8 cellular contexts compared by ENCODE assay signal in the genomic region with DNA sequence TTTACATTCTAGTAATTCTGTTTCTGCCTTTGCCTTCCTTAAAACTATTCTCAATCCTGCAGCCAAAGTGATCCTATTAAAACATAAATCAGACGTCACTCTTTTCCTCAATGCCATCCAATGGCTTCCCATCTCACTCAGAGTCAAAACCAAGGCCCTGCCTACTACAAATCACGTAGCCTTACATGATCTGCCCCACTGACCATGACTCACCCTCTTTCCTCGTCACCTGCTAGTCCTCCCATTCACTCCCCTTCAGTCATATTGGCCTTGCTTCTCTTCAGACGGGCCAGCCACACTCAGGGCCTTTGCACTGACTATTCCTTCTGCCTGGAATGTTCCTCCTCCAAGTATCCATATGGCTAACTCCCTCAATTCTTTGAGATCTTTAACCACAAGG. TPM values are rescaled to one million over a fixed set of nuclear protein-coding genes. Genes with fewer than 3 reads are reported as not detected.
DNase-seq lines count a peak whose midpoint lies in the region; ATAC-seq and TF ChIP-seq lines count a peak whose summit lies in the region.

No MANE protein-coding gene starts in this region.

- H3K36me3 Mint-ChIP-seq in activated naive CD4-positive, alpha-beta T cell treated with anti-CD3 and anti-CD28 coated beads, Interleukin-2, amount 10 ng/mL, durations not matched to agents 7 days and 5 days = peaks cover 7% of the 10 kb centered on the region
- H3K36me3 Mint-ChIP-seq in WTC11 (no peaks in the 10 kb centered on the region), chondrocyte (ENCODE audit: low read depth) (no peaks in the 10 kb centered on the region)

- peak overlapping the region; percentile 85 for H3K27ac Mint-ChIP-seq in activated naive CD4-positive, alpha-beta T cell treated with anti-CD3 and anti-CD28 coated beads, Interleukin-2, amount 10 ng/mL, durations not matched to agents 7 days and 5 days
- peak overlapping the region; percentile 19; the same call in 1 of the 2 replicates for H3K27ac Mint-ChIP-seq in WTC11
- H3K27ac Mint-ChIP-seq in chondrocyte (ENCODE audit: unreplicated experiment) = no peak overlapping the region

- 90% methylated on average over 4 of the region's 4 CpGs for WGBS in thymus

- peaks cover 15% of the 10 kb centered on the region for H3K4me1 ChIP-seq in thymus (ENCODE audit: control insufficient read depth, insufficient read depth, low read length)
- H3K4me1 ChIP-seq in PC-3 (ENCODE audit: insufficient read depth, low read length) = peaks cover 10% of the 10 kb centered on the region

- H3K4me3 ChIP-seq in thymus (ENCODE audit: low read length) (no peak overlapping the region), PC-3 (ENCODE audit: low read length) (no peak overlapping the region)

- no peak overlapping the region for H3K4me2 ChIP-seq in PC-3 (ENCODE audit: low read length)

- POLR2A ChIA-PET in WTC11 (lab: Charles Lee) (no interaction called here), PC-3 (lab: Charles Lee; ENCODE audit: unreplicated experiment) (no interaction called here)

- no peaks in the 10 kb centered on the region for H4K20me1 ChIP-seq in PC-3 (ENCODE audit: low read length)

- no peaks in the 10 kb centered on the region for H3K9me3 ChIP-seq in thymus (ENCODE audit: control insufficient read depth)
- H3K9me3 ChIP-seq in PC-3 (ENCODE audit: low read length) = no peaks in the 10 kb centered on the region

- H3K27ac ChIP-seq in thymus (ENCODE audit: low read depth) (peak overlapping the region; percentile 69), PC-3 (ENCODE audit: low read length) (no peak overlapping the region)

- no TSS peak for BruUV-seq in PC-3 (replicated peaks; lab: Mats Ljungman, UMichigan)

- H3K36me3 ChIP-seq in thymus (ENCODE audit: control insufficient read depth, insufficient read depth) (no peaks in the 10 kb centered on the region), PC-3 (ENCODE audit: low read depth, low read length) (no peaks in the 10 kb centered on the region)

- TF ChIP-seq CTCF in WTC11 (IDR thresholded peaks at IDR 0.05) (no peak), chondrocyte (IDR thresholded peaks at IDR 0.05) (no peak), PC-3 (conservative IDR thresholded peaks at IDR 0.05; ENCODE audit: low read depth, low read length) (no peak)

- H3K27me3 ChIP-seq in thymus (ENCODE audit: control insufficient read depth, insufficient read depth) (no peaks in the 10 kb centered on the region), PC-3 (ENCODE audit: low read length) (no peaks in the 10 kb centered on the region)

- no peak for DNase-seq in activated naive CD4-positive, alpha-beta T cell treated with anti-CD3 and anti-CD28 coated beads, Interleukin-2, amount 10 ng/mL, durations not matched to agents 7 days and 5 days
- no peak for DNase-seq in activated naive CD4-positive, alpha-beta T cell (lab: John Stamatoyannopoulos, UW)
- no peak for DNase-seq in WTC11 (ENCODE audit: low spot score)
- DNase-seq in left colon = no peak
- DNase-seq in chondrocyte (ENCODE audit: low spot score) = no peak
- DNase-seq in PC-3 = no peak

- H2AFZ ChIP-seq in PC-3 (ENCODE audit: low read length) = no peak overlapping the region

- peaks cover 25% of the 10 kb centered on the region for H3K4me1 Mint-ChIP-seq in activated naive CD4-positive, alpha-beta T cell treated with anti-CD3 and anti-CD28 coated beads, Interleukin-2, amount 10 ng/mL, durations not matched to agents 7 days and 5 days
- H3K4me1 Mint-ChIP-seq in WTC11 (peaks cover 30% of the 10 kb centered on the region), chondrocyte (ENCODE audit: low read depth) (peaks cover 9% of the 10 kb centered on the region)

- CTCF ChIA-PET in activated naive CD4-positive, alpha-beta T cell treated with anti-CD3 and anti-CD28 coated beads, Interleukin-2, amount 10 ng/mL, durations not matched to agents 7 days and 5 days (lab: Charles Lee) = interaction anchor here (1.0 to 1.4 kb wide), 3 partner anchors 10 to 43 kb away, joined by 3 to 4 read pairs (median 3); a partner anchor contains a TSS
- CTCF ChIA-PET in WTC11 (lab: Charles Lee) (no interaction called here), PC-3 (lab: Charles Lee) (no interaction called here)

- H3K4me3 Mint-ChIP-seq in activated naive CD4-positive, alpha-beta T cell treated with anti-CD3 and anti-CD28 coated beads, Interleukin-2, amount 10 ng/mL, durations not matched to agents 7 days and 5 days = peak overlapping the region; percentile 7
- H3K4me3 Mint-ChIP-seq in WTC11 (no peak overlapping the region), chondrocyte (ENCODE audit: unreplicated experiment) (no peak overlapping the region)

- H3K9me2 ChIP-seq in PC-3 (replicated peaks; ENCODE audit: low read length) = no peaks in the 10 kb centered on the region

- intact Hi-C loops in left colon (cut with DNase I, micrococcal nuclease) (no loop called here), PC-3 (cut with micrococcal nuclease) (no loop called here)

- no peaks in the 10 kb centered on the region for H3K27me3 Mint-ChIP-seq in activated naive CD4-positive, alpha-beta T cell treated with anti-CD3 and anti-CD28 coated beads, Interleukin-2, amount 10 ng/mL, durations not matched to agents 7 days and 5 days
- H3K27me3 Mint-ChIP-seq in WTC11 (ENCODE audit: low read depth) (no peaks in the 10 kb centered on the region), chondrocyte (ENCODE audit: low read depth) (no peaks in the 10 kb centered on the region)

- H3F3A ChIP-seq in PC-3 (ENCODE audit: low read length, unreplicated experiment) = no peaks in the 10 kb centered on the region

- H3K9ac ChIP-seq in PC-3 (ENCODE audit: low read length) = no peak overlapping the region

- ATAC-seq in HG02970 (IDR thresholded peaks at IDR 0.05; ENCODE audit: low FRiP score, unreplicated experiment) = peak; percentile 51
- ATAC-seq in WTC11 = peak; percentile 57
- no peak for ATAC-seq in left colon
- no peak for ATAC-seq in PC-3

- no peaks in the 10 kb centered on the region for H3K79me2 ChIP-seq in PC-3 (ENCODE audit: low read length)

- H3K9me3 Mint-ChIP-seq in activated naive CD4-positive, alpha-beta T cell treated with anti-CD3 and anti-CD28 coated beads, Interleukin-2, amount 10 ng/mL, durations not matched to agents 7 days and 5 days = peaks cover 2% of the 10 kb centered on the region
- H3K9me3 Mint-ChIP-seq in WTC11 (no peaks in the 10 kb centered on the region), chondrocyte (ENCODE audit: low read depth) (no peaks in the 10 kb centered on the region)

TF ChIP-seq in WTC11, 78 proteins besides CTCF, POLR2A, EP300 and RAD21:
- TF ChIP-seq FOXJ3 (CRISPR knock-in tag; IDR thresholded peaks at IDR 0.05; ENCODE audit: borderline replicate concordance) (no peak), CREM (CRISPR knock-in tag; IDR thresholded peaks at IDR 0.05) (no peak), ZNF121 (CRISPR knock-in tag; IDR thresholded peaks at IDR 0.05) (0 out of 2 replicates have a peak, but pooled peaks have one; percentile 20), ZNF317 (CRISPR knock-in tag; IDR thresholded peaks at IDR 0.05; ENCODE audit: borderline replicate concordance, low read depth) (no peak), CBFB (CRISPR knock-in tag; IDR thresholded peaks at IDR 0.05; ENCODE audit: low read depth) (no peak), ZNF138 (CRISPR knock-in tag; conservative IDR thresholded peaks at IDR 0.05) (no peak), NR2C2 (CRISPR knock-in tag; IDR thresholded peaks at IDR 0.05) (no peak)
- TF ChIP-seq, protein P1, sequence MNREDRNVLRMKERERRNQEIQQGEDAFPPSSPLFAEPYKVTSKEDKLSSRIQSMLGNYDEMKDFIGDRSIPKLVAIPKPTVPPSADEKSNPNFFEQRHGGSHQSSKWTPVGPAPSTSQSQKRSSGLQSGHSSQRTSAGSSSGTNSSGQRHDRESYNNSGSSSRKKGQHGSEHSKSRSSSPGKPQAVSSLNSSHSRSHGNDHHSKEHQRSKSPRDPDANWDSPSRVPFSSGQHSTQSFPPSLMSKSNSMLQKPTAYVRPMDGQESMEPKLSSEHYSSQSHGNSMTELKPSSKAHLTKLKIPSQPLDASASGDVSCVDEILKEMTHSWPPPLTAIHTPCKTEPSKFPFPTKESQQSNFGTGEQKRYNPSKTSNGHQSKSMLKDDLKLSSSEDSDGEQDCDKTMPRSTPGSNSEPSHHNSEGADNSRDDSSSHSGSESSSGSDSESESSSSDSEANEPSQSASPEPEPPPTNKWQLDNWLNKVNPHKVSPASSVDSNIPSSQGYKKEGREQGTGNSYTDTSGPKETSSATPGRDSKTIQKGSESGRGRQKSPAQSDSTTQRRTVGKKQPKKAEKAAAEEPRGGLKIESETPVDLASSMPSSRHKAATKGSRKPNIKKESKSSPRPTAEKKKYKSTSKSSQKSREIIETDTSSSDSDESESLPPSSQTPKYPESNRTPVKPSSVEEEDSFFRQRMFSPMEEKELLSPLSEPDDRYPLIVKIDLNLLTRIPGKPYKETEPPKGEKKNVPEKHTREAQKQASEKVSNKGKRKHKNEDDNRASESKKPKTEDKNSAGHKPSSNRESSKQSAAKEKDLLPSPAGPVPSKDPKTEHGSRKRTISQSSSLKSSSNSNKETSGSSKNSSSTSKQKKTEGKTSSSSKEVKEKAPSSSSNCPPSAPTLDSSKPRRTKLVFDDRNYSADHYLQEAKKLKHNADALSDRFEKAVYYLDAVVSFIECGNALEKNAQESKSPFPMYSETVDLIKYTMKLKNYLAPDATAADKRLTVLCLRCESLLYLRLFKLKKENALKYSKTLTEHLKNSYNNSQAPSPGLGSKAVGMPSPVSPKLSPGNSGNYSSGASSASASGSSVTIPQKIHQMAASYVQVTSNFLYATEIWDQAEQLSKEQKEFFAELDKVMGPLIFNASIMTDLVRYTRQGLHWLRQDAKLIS (CRISPR knock-in tag; IDR thresholded peaks at IDR 0.05; ENCODE audit: borderline replicate concordance) = no peak

RNA-seq across cellular contexts. Expression of a gene that starts 39.0 kb away (rescaled TPM):
- total RNA-seq in WTC11 (2021) (40.6 to 44.0 TPM (median 43.7 TPM) in 3 replicates), left colon (10 to 100 TPM; 48.0 to 49.6 TPM), chondrocyte (32.9 to 44.0 TPM (median 35.0 TPM) in 3 replicates), PC-3 (2014; rRNA removed) (16.0 and 20.6 TPM in 2 replicates)
- polyA plus RNA-seq in thymus = 24.6 TPM

RNA-seq across cellular contexts. Expression of a gene that starts 43.6 kb away (rescaled TPM):
- total RNA-seq in WTC11 (2021) (10.3 to 13.1 TPM (median 10.4 TPM) in 3 replicates), left colon (10 to 100 TPM; 11.9 to 12.4 TPM), chondrocyte (7.9 to 10.5 TPM (median 9.0 TPM) in 3 replicates), PC-3 (2014; rRNA removed) (16.5 and 24.4 TPM in 2 replicates)
- 2.3 TPM for polyA plus RNA-seq in thymus

Comparison
In these comparisons a context has a peak if more than half of its experiments do, and no peak if none do; other contexts are left out.
1. ATAC-seq: peak in HG02970 (single experiment) and WTC11 (single experiment); none in left colon (single experiment) and PC-3 (single experiment).